ENCODE assay signal across 22 cellular contexts in genomic region chr10:101557541-101557940, GRCh38.
"Had no signal": no experiment of that assay in that cellular context is flagged by ENCODE, and none has a peak within 500 bp of the region (broad histone marks: within the 10 kb centered on the region; RNA-seq: fewer than 3 reads in every experiment).

No MANE protein-coding gene starts in this region.

- H3K27ac ChIP-seq: foreskin keratinocyte, lower lobe of right lung, neutrophil, pancreas, right lobe of liver, stomach, testis, upper lobe of left lung had no signal

- H3K9me3 ChIP-seq: lower lobe of right lung, neutrophil, pancreas, right lobe of liver, stomach, testis, upper lobe of left lung had no signal

- FAIRE-seq: islet of Langerhans, pancreas, small intestine had no signal

- ATAC-seq: lower lobe of right lung, pancreas, right lobe of liver had no signal

- H3K27ac Mint-ChIP-seq: activated T-cell treated with anti-CD3 and anti-CD28 coated beads, Interleukin-2, amount 50 U/mL, for 24 hours; mesothelial cell of epicardium; natural killer cell treated with Interleukin-12 subunit alpha and Interleukin-12 subunit beta and Interleukin-15 and Interleukin-18, amount 100 ng/mL, for 72 hours had no signal

- H3K4me3 Mint-ChIP-seq: activated T-cell treated with anti-CD3 and anti-CD28 coated beads, Interleukin-2, amount 50 U/mL, for 24 hours; mesothelial cell of epicardium; natural killer cell treated with Interleukin-12 subunit alpha and Interleukin-12 subunit beta and Interleukin-15 and Interleukin-18, amount 100 ng/mL, for 72 hours had no signal

- H3K4me3 ChIP-seq: lower lobe of right lung, pancreas, right lobe of liver, stomach, testis, upper lobe of left lung had no signal

- H3K27me3 Mint-ChIP-seq: activated T-cell treated with anti-CD3 and anti-CD28 coated beads, Interleukin-2, amount 50 U/mL, for 24 hours; natural killer cell treated with Interleukin-12 subunit alpha and Interleukin-12 subunit beta and Interleukin-15 and Interleukin-18, amount 100 ng/mL, for 72 hours had no signal

- DNase-seq: activated CD4-positive, alpha-beta T cell treated with anti-CD3 and anti-CD28 coated beads for 48 hours; activated CD4-positive, CD25-positive, alpha-beta regulatory T cell; activated effector memory CD4-positive, alpha-beta T cell treated with Interleukin-2 at 50 U/mL for 16 hours; activated naive CD4-positive, alpha-beta T cell treated with anti-CD3 and anti-CD28 coated beads, Interleukin-2, amount 50 U/mL, for 16 hours; activated T-cell treated with anti-CD3 and anti-CD28 coated beads, Interleukin-2, amount 50 U/mL, for 24 hours; dermis blood vessel endothelial cell; effector memory CD4-positive, alpha-beta T cell; hippocampal formation; lower lobe of right lung; pancreas; right lobe of liver; stimulated activated CD4-positive, alpha-beta T cell treated with anti-CD3 and anti-CD28 coated beads, Interleukin-4, amount 100 ng/mL, for 1 hour; stomach; T-helper 9 cell; upper lobe of left lung had no signal

- H3K4me1 ChIP-seq: lower lobe of right lung, pancreas, right lobe of liver, stomach had no signal

- H3K27me3 ChIP-seq: foreskin keratinocyte, pancreas, right lobe of liver, testis, upper lobe of left lung had no signal

- H3K9me3 Mint-ChIP-seq: activated T-cell treated with anti-CD3 and anti-CD28 coated beads, Interleukin-2, amount 50 U/mL, for 24 hours; mesothelial cell of epicardium; natural killer cell treated with Interleukin-12 subunit alpha and Interleukin-12 subunit beta and Interleukin-15 and Interleukin-18, amount 100 ng/mL, for 72 hours had no signal
